ENCODE assay signal across 1 cellular context in genomic region chr1:148424138-148425003, GRCh38.
A peak's percentile ranks its signal among the peaks of the same experiment; 100 is the strongest.
TF ChIP-seq lines count a peak whose summit lies in the region.

No MANE protein-coding gene starts in this region.

TF ChIP-seq in HepG2, 621 proteins besides CTCF, POLR2A, EP300 and RAD21 (continued from another document and continues in another):
- TF ChIP-seq ZNF362 (CRISPR knock-in tag; IDR thresholded peaks at IDR 0.05; ENCODE audit: borderline replicate concordance): 0 out of 2 replicates have a peak, but pooled peaks have one; percentile 10
- TF ChIP-seq ZNF644 (CRISPR knock-in tag; IDR thresholded peaks at IDR 0.05; ENCODE audit: low read depth): peak; percentile 66
- TF ChIP-seq TCF7 (IDR thresholded peaks at IDR 0.05; ENCODE audit: low read depth): 0 out of 2 replicates have a peak, but pooled peaks have one; percentile 6
- peak; percentile 65 for TF ChIP-seq RCOR2 (CRISPR knock-in tag; IDR thresholded peaks at IDR 0.05)
- peak; percentile 56 for TF ChIP-seq ZMYM4 (CRISPR knock-in tag; IDR thresholded peaks at IDR 0.05)
- peak; percentile 56; the same call in 1 of the 2 replicates for TF ChIP-seq ZBTB26 (CRISPR knock-in tag; IDR thresholded peaks at IDR 0.05; ENCODE audit: borderline replicate concordance)
- TF ChIP-seq HNF4G (IDR thresholded peaks at IDR 0.05; ENCODE audit: borderline replicate concordance, low read depth, low read length): peak; percentile 78
- peak; percentile 83; the same call in 1 of the 2 replicates for TF ChIP-seq HNF4G (CRISPR knock-in tag; IDR thresholded peaks at IDR 0.05; ENCODE audit: borderline replicate concordance, low read depth)
- TF ChIP-seq FOSL2 (CRISPR knock-in tag; IDR thresholded peaks at IDR 0.05): peak; percentile 97
- 0 out of 2 replicates have a peak, but pooled peaks have one; percentile 46 for TF ChIP-seq ZNF761 (CRISPR knock-in tag; conservative IDR thresholded peaks at IDR 0.05)
- TF ChIP-seq MEIS2 (CRISPR knock-in tag; IDR thresholded peaks at IDR 0.05): 0 out of 2 replicates have a peak, but pooled peaks have one; percentile 22
- peak; percentile 35; the same call in 1 of the 2 replicates for TF ChIP-seq CREB1 (IDR thresholded peaks at IDR 0.05)
- TF ChIP-seq CREB1 (CRISPR knock-in tag; IDR thresholded peaks at IDR 0.05): peak; percentile 41; the same call in 1 of the 2 replicates
- TF ChIP-seq SOX5 (CRISPR knock-in tag; IDR thresholded peaks at IDR 0.05; ENCODE audit: borderline replicate concordance): peak; percentile 93
- TF ChIP-seq ETV5 (CRISPR knock-in tag; IDR thresholded peaks at IDR 0.05; ENCODE audit: borderline replicate concordance): peak; percentile 84; the same call in 1 of the 2 replicates
- peak; percentile 74 for TF ChIP-seq SAP130 (CRISPR knock-in tag; IDR thresholded peaks at IDR 0.05; ENCODE audit: low read depth)
- 0 out of 2 replicates have a peak, but pooled peaks have one; percentile 12 for TF ChIP-seq ZSCAN25 (CRISPR knock-in tag; IDR thresholded peaks at IDR 0.05)
- TF ChIP-seq CBX5 (CRISPR knock-in tag; IDR thresholded peaks at IDR 0.05; ENCODE audit: borderline replicate concordance): peak; percentile 72; the same call in 1 of the 2 replicates
- TF ChIP-seq NR2C2 (CRISPR knock-in tag; IDR thresholded peaks at IDR 0.05; ENCODE audit: borderline replicate concordance): peak; percentile 42; the same call in 1 of the 2 replicates
- 0 out of 2 replicates have a peak, but pooled peaks have one; percentile 37 for TF ChIP-seq MEF2D (CRISPR knock-in tag; IDR thresholded peaks at IDR 0.05)
- TF ChIP-seq JUN (CRISPR knock-in tag; IDR thresholded peaks at IDR 0.05): peak; percentile 80
- peak; percentile 54; the same call in 1 of the 2 replicates for TF ChIP-seq ELF3 (CRISPR knock-in tag; IDR thresholded peaks at IDR 0.05)
- peak; percentile 38; the same call in 1 of the 2 replicates for TF ChIP-seq YEATS4 (CRISPR knock-in tag; IDR thresholded peaks at IDR 0.05; ENCODE audit: borderline replicate concordance)
- TF ChIP-seq TEAD3 (CRISPR knock-in tag; optimal IDR thresholded peaks at IDR 0.05; ENCODE audit: borderline replicate concordance): peak; percentile 24
- TF ChIP-seq ZNF614 (CRISPR knock-in tag; IDR thresholded peaks at IDR 0.05; ENCODE audit: borderline replicate concordance): peak; percentile 71; the same call in 1 of the 2 replicates
- TF ChIP-seq MAFF (IDR thresholded peaks at IDR 0.05; ENCODE audit: low read depth, low read length): peak; percentile 47; the same call in 1 of the 2 replicates
- TF ChIP-seq CHD4 (IDR thresholded peaks at IDR 0.05; ENCODE audit: borderline replicate concordance, low read length): peak; percentile 60; the same call in 1 of the 2 replicates
- peak; percentile 42; the same call in 1 of the 2 replicates for TF ChIP-seq ZFX (CRISPR knock-in tag; IDR thresholded peaks at IDR 0.05; ENCODE audit: low read depth)
- TF ChIP-seq CEBPG (CRISPR knock-in tag; IDR thresholded peaks at IDR 0.05): 0 out of 2 replicates have a peak, but pooled peaks have one; percentile 6
- TF ChIP-seq AHDC1 (CRISPR knock-in tag; IDR thresholded peaks at IDR 0.05; ENCODE audit: borderline replicate concordance): peak; percentile 79; the same call in 1 of the 2 replicates
- peak; percentile 31 for TF ChIP-seq ASH2L (IDR thresholded peaks at IDR 0.05; ENCODE audit: insufficient read length, low read depth, low read length)
- 0 out of 2 replicates have a peak, but pooled peaks have one; percentile 19 for TF ChIP-seq TARDBP (CRISPR knock-in tag; IDR thresholded peaks at IDR 0.05)
- peak; percentile 73 for TF ChIP-seq POGZ (CRISPR knock-in tag; IDR thresholded peaks at IDR 0.05)
- TF ChIP-seq FOSL1 (CRISPR knock-in tag; IDR thresholded peaks at IDR 0.05; ENCODE audit: borderline replicate concordance): peak; percentile 63; the same call in 1 of the 2 replicates
- 0 out of 2 replicates have a peak, but pooled peaks have one; percentile 51 for TF ChIP-seq ZNF691 (CRISPR knock-in tag; IDR thresholded peaks at IDR 0.05; ENCODE audit: borderline replicate concordance, low read depth)
- TF ChIP-seq GATAD2A (CRISPR knock-in tag; IDR thresholded peaks at IDR 0.05): peak; percentile 85
- peak; percentile 79 for TF ChIP-seq ZGPAT (CRISPR knock-in tag; IDR thresholded peaks at IDR 0.05)
- peak; percentile 75; the same call in 1 of the 2 replicates for TF ChIP-seq ATF3 (CRISPR knock-in tag; IDR thresholded peaks at IDR 0.05)
- 0 out of 2 replicates have a peak, but pooled peaks have one; percentile 59 for TF ChIP-seq HOMEZ (CRISPR knock-in tag; IDR thresholded peaks at IDR 0.05; ENCODE audit: low read depth)
- peak; percentile 54; the same call in 1 of the 2 replicates for TF ChIP-seq SMAD3 (CRISPR knock-in tag; IDR thresholded peaks at IDR 0.05)
- peak; percentile 82 for TF ChIP-seq MED1 (CRISPR knock-in tag; IDR thresholded peaks at IDR 0.05)
- peak; percentile 51; the same call in 1 of the 2 replicates for TF ChIP-seq ZNF609 (CRISPR knock-in tag; IDR thresholded peaks at IDR 0.05; ENCODE audit: borderline replicate concordance)
- peak; percentile 46; the same call in 1 of the 2 replicates for TF ChIP-seq FOXO1 (CRISPR knock-in tag; IDR thresholded peaks at IDR 0.05)
